1 cellular context compared by ENCODE assay signal in the genomic region with DNA sequence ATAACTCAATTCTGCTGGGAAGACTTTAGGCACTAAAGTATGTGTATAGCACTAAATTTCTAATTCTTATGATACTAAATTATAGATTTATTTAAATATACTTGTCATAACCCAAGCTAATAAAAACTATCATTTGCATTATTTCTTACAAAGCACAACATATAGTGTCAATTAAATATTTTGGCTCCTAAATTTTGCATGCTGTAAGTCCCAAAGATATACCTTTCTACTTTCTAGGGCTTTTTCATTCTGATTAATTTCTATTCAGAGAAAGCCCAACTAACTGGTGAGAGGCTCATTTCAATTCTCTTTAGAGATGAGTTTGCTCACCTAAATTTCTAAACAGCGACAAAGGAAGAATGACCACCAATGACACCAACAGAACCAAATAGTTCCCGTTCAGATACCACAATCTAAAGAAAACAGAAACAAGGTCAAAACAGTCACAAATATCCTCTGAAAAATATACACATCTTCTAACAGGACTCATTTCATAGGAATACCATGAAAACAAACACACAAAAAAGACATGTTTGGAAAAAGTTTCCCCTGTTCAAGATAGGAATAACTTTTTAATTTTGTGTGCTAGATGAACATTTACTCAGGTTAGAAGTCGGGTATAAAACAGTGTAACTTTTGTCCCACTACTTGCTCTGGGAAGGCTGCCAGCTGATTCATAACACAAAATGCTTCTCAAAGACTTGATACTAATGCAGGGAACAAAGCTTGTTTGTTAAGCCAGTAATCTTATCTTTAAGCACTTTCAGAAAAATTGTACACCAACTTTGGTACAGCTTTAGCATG.
TF ChIP-seq lines count a peak whose summit lies in the region.

No MANE protein-coding gene starts in this region.

TF ChIP-seq in GM12878, 131 proteins besides CTCF, POLR2A, EP300 and RAD21:
- no peak for TF ChIP-seq YBX1 (IDR thresholded peaks at IDR 0.05)
- TF ChIP-seq IKZF1 (conservative IDR thresholded peaks at IDR 0.05), result 0 out of 2 replicates have a peak, but pooled peaks have one; percentile 14
- no peak for TF ChIP-seq NFYA (IDR thresholded peaks at IDR 0.05; ENCODE audit: borderline replicate concordance, low read depth, low read length)
- TF ChIP-seq WRNIP1 (IDR thresholded peaks at IDR 0.05; ENCODE audit: borderline replicate concordance, low read depth, low read length), result no peak
- TF ChIP-seq RUNX3 (IDR thresholded peaks at IDR 0.05; ENCODE audit: low read length), result peak; percentile 69
- TF ChIP-seq JUNB (IDR thresholded peaks at IDR 0.05), result peak; percentile 42
- no peak for TF ChIP-seq ASH2L (IDR thresholded peaks at IDR 0.05; ENCODE audit: borderline replicate concordance, low read depth)
- TF ChIP-seq IRF4 (IDR thresholded peaks at IDR 0.05; ENCODE audit: low read depth, low read length), result no peak
- TF ChIP-seq, protein P1, sequence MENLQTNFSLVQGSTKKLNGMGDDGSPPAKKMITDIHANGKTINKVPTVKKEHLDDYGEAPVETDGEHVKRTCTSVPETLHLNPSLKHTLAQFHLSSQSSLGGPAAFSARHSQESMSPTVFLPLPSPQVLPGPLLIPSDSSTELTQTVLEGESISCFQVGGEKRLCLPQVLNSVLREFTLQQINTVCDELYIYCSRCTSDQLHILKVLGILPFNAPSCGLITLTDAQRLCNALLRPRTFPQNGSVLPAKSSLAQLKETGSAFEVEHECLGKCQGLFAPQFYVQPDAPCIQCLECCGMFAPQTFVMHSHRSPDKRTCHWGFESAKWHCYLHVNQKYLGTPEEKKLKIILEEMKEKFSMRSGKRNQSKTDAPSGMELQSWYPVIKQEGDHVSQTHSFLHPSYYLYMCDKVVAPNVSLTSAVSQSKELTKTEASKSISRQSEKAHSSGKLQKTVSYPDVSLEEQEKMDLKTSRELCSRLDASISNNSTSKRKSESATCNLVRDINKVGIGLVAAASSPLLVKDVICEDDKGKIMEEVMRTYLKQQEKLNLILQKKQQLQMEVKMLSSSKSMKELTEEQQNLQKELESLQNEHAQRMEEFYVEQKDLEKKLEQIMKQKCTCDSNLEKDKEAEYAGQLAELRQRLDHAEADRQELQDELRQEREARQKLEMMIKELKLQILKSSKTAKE (IDR thresholded peaks at IDR 0.05; ENCODE audit: low read depth, poor library complexity, severe bottlenecking), result peak; percentile 42
- no peak for TF ChIP-seq RCOR1 (conservative IDR thresholded peaks at IDR 0.05; ENCODE audit: low read depth, low read length)
- peak; percentile 26; the same call in 1 of the 2 replicates for TF ChIP-seq MTA2 (IDR thresholded peaks at IDR 0.05; ENCODE audit: low read depth)
- peak; percentile 56; a peak in 2 of 4 replicates for TF ChIP-seq IKZF2 (IDR thresholded peaks at IDR 0.05)
- TF ChIP-seq SIN3A (IDR thresholded peaks at IDR 0.05; ENCODE audit: low read depth, low read length), result no peak
- TF ChIP-seq, protein P2, sequence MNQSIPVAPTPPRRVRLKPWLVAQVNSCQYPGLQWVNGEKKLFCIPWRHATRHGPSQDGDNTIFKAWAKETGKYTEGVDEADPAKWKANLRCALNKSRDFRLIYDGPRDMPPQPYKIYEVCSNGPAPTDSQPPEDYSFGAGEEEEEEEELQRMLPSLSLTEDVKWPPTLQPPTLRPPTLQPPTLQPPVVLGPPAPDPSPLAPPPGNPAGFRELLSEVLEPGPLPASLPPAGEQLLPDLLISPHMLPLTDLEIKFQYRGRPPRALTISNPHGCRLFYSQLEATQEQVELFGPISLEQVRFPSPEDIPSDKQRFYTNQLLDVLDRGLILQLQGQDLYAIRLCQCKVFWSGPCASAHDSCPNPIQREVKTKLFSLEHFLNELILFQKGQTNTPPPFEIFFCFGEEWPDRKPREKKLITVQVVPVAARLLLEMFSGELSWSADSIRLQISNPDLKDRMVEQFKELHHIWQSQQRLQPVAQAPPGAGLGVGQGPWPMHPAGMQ (IDR thresholded peaks at IDR 0.05; ENCODE audit: borderline replicate concordance), result peak; percentile 21; the same call in 1 of the 2 replicates
- no peak for TF ChIP-seq NR2C1 (IDR thresholded peaks at IDR 0.05)
- 0 out of 2 replicates have a peak, but pooled peaks have one; percentile 38 for TF ChIP-seq DPF2 (IDR thresholded peaks at IDR 0.05)
- TF ChIP-seq, protein P3, sequence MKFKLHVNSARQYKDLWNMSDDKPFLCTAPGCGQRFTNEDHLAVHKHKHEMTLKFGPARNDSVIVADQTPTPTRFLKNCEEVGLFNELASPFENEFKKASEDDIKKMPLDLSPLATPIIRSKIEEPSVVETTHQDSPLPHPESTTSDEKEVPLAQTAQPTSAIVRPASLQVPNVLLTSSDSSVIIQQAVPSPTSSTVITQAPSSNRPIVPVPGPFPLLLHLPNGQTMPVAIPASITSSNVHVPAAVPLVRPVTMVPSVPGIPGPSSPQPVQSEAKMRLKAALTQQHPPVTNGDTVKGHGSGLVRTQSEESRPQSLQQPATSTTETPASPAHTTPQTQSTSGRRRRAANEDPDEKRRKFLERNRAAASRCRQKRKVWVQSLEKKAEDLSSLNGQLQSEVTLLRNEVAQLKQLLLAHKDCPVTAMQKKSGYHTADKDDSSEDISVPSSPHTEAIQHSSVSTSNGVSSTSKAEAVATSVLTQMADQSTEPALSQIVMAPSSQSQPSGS (IDR thresholded peaks at IDR 0.05; ENCODE audit: low read length), result peak; percentile 46
- TF ChIP-seq SMAD1 (IDR thresholded peaks at IDR 0.05; ENCODE audit: low read depth, partially characterized antibody), result peak; percentile 63
- no peak for TF ChIP-seq SUZ12 (IDR thresholded peaks at IDR 0.05; ENCODE audit: unreplicated experiment)
- peak; percentile 50; the same call in 1 of the 2 replicates for TF ChIP-seq NFIC (IDR thresholded peaks at IDR 0.05; ENCODE audit: low read depth, low read length)
- TF ChIP-seq, protein P4, sequence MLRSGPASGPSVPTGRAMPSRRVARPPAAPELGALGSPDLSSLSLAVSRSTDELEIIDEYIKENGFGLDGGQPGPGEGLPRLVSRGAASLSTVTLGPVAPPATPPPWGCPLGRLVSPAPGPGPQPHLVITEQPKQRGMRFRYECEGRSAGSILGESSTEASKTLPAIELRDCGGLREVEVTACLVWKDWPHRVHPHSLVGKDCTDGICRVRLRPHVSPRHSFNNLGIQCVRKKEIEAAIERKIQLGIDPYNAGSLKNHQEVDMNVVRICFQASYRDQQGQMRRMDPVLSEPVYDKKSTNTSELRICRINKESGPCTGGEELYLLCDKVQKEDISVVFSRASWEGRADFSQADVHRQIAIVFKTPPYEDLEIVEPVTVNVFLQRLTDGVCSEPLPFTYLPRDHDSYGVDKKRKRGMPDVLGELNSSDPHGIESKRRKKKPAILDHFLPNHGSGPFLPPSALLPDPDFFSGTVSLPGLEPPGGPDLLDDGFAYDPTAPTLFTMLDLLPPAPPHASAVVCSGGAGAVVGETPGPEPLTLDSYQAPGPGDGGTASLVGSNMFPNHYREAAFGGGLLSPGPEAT (IDR thresholded peaks at IDR 0.05; ENCODE audit: low read depth), result peak; percentile 45; the same call in 1 of the 2 replicates
- TF ChIP-seq, protein P5, sequence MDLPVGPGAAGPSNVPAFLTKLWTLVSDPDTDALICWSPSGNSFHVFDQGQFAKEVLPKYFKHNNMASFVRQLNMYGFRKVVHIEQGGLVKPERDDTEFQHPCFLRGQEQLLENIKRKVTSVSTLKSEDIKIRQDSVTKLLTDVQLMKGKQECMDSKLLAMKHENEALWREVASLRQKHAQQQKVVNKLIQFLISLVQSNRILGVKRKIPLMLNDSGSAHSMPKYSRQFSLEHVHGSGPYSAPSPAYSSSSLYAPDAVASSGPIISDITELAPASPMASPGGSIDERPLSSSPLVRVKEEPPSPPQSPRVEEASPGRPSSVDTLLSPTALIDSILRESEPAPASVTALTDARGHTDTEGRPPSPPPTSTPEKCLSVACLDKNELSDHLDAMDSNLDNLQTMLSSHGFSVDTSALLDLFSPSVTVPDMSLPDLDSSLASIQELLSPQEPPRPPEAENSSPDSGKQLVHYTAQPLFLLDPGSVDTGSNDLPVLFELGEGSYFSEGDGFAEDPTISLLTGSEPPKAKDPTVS (IDR thresholded peaks at IDR 0.05; ENCODE audit: low read depth, low read length), result no peak
- no peak for TF ChIP-seq MEF2B (IDR thresholded peaks at IDR 0.05; ENCODE audit: partially characterized antibody, poor library complexity, severe bottlenecking)
- TF ChIP-seq ZSCAN29 (IDR thresholded peaks at IDR 0.05), result no peak
- TF ChIP-seq BMI1 (IDR thresholded peaks at IDR 0.05; ENCODE audit: borderline replicate concordance), result no peak
- no peak for TF ChIP-seq ZNF207 (IDR thresholded peaks at IDR 0.05; ENCODE audit: borderline replicate concordance)
- TF ChIP-seq TBL1XR1 (IDR thresholded peaks at IDR 0.05; ENCODE audit: low read depth, low read length), result no peak
- TF ChIP-seq FOXM1 (IDR thresholded peaks at IDR 0.05; ENCODE audit: low read depth, low read length), result 0 out of 2 replicates have a peak, but pooled peaks have one; percentile 20
